ENCODE assay signal across 12 cellular contexts in the genomic region with DNA sequence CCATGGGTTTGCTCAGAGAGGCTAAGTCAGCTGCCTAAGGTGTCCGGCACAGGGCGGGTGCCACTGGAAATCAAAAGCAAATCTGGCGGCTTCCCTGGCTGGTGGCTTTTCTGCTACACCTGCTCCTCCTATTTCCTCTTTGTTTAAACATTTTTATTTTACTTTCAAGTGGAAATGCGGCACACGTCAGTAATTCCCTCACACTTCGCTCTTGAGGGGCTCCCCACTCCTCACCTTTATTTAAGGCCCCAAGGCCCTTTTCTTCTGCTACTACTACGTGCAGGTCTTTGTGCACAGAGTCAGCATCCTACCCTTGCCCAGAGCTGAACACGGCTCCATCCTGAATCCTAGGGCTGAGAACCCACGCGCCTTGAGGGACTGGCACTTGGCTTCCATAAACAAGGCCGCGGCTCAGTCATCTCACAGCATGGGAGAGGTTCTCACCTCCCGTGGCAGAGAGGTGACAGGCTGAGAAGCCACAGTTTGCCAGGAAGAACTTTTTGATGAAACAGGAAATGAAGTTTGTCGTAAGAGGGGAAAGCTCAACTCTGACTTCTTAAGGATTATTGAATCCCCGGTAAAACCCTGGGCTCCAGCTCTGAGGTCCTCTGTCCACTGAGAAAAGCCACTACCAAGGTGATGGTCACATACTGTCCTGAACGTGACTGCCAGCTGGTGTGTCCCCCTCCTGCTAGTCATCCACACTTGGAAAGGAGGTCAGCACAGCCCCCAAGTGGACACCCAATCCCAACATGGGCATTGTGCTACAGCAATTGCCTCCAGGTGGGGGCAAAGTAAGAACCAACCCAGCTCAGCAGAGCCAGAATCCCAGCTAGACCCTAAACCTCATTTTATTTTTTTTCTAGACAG. TPM values are rescaled to one million over a fixed set of nuclear protein-coding genes. Genes with fewer than 3 reads are reported as not detected.
DNase-seq lines count a peak whose midpoint lies in the region; ATAC-seq and TF ChIP-seq lines count a peak whose summit lies in the region.
"Had no signal": no experiment of that assay in that cellular context is flagged by ENCODE, and none has a peak within 500 bp of the region (broad histone marks: within the 10 kb centered on the region; RNA-seq: fewer than 3 reads in every experiment).

No MANE protein-coding gene starts in this region.

- intact Hi-C loops in natural killer cell (cut with micrococcal nuclease), result loop anchor here (2.0 kb wide), 1 partner anchor 94 kb away; no protein-coding TSS in a partner anchor

- H3K27ac Mint-ChIP-seq in natural killer cell, result peak overlapping the region; percentile 95 to 99

- ATAC-seq in natural killer cell, result peak; percentile 46 to 57 (median 52)
- no peak for ATAC-seq in HG03521 (IDR thresholded peaks at IDR 0.05; ENCODE audit: unreplicated experiment)
- ATAC-seq: foreskin keratinocyte had no signal

- H3K36me3 Mint-ChIP-seq in natural killer cell, result no peaks in the 10 kb centered on the region

- DNase-seq in GF-D8 (lab: John Stamatoyannopoulos, UW) (peak; percentile 43), T follicular helper cell (ENCODE audit: low read depth) (peak; percentile 19), natural killer cell (peak; percentile 51), SIG-M5 treated with dmso at 0.1 percent for 504 hours (lab: John Stamatoyannopoulos, UW; ENCODE audit: unreplicated experiment) (no peak), HCEC 1CT (no peak)
- peak; percentile 32 for DNase-seq in activated naive CD4-positive, alpha-beta T cell treated with Interleukin-2 at 50 U/mL for 16 hours
- DNase-seq: activated CD4-positive, CD25-positive, alpha-beta regulatory T cell treated with anti-CD3 and anti-CD28 coated beads, Interleukin-2, amount 50 U/mL, for 72 hours; aorta; foreskin keratinocyte; NCI-H1930 had no signal

- no peak for TF ChIP-seq CTCF in natural killer cell (IDR thresholded peaks at IDR 0.05)

- H3K27me3 Mint-ChIP-seq in natural killer cell (ENCODE audit: low read depth in 2 of 2), result no peaks in the 10 kb centered on the region

- peak overlapping the region; percentile 93 for H3K4me3 Mint-ChIP-seq in natural killer cell

- H3K9me3 Mint-ChIP-seq in natural killer cell, result no peaks in the 10 kb centered on the region

- peaks cover 100% of the 10 kb centered on the region in 2 donors for H3K4me1 Mint-ChIP-seq in natural killer cell

RNA-seq across cellular contexts. Expression of a gene that starts 48.0 kb away (rescaled TPM):
- total RNA-seq in natural killer cell, result 100 to 1,000 TPM; 141 to 195 (median 160) TPM
- total RNA-seq: SJSA1 had no signal

Comparison
In these comparisons a context has a peak if more than half of its experiments do, and no peak if none do; other contexts are left out.
1. DNase-seq: peak in GF-D8 (single experiment), T follicular helper cell (single experiment), activated naive CD4-positive, alpha-beta T cell treated with Interleukin-2 at 50 U/mL for 16 hours (single experiment) and natural killer cell (single experiment); none in SIG-M5 treated with dmso at 0.1 percent for 504 hours (single experiment) and HCEC 1CT (single experiment).